Comparison of ENCODE assay signal across 1 cellular context in genomic region chr5:111745075-111745474, GRCh38.
TF ChIP-seq lines count a peak whose summit lies in the region.

No MANE protein-coding gene starts in this region.

TF ChIP-seq in GM23338, 12 proteins besides CTCF, POLR2A, EP300 and RAD21 (continued from another document):
- no peak for TF ChIP-seq JUNB (IDR thresholded peaks at IDR 0.05; ENCODE audit: unreplicated experiment)
